1 cellular context compared by ENCODE assay signal in the genomic region with DNA sequence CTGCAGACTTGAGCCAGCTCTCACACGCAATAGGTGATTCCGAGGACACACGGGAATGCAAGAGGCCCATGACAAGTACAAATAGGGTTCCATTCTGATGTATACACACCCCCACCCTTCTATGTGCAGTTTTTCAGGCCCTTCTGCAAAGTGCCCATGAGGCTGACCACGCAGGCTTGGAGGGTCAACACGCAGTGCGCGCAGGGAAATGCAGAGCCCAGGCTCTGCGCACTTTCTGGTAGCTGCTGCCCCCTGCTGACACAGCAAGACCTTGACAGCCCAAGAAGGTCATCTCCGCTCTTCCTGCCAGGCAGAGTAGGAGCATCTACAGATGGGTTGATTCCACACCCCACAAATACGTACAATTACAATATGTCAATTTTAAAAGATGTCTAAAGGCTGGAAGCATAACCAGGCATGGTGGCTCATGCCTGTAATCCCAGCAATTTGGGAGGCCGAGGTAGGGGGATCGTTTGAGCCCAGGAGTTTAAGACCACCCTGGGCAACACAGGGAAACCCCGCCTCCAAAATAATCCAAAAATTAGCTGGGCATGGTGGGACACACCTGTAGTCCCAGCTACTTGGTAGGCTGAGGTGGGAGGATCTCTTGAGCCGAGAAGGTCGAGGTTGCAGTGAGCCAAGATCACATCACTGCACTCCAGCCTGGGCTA.
TF ChIP-seq lines count a peak whose summit lies in the region.

No MANE protein-coding gene starts in this region.

TF ChIP-seq in HepG2, 621 proteins besides CTCF, POLR2A, EP300 and RAD21 (continued from another document and continues in another):
- TF ChIP-seq, protein P1, sequence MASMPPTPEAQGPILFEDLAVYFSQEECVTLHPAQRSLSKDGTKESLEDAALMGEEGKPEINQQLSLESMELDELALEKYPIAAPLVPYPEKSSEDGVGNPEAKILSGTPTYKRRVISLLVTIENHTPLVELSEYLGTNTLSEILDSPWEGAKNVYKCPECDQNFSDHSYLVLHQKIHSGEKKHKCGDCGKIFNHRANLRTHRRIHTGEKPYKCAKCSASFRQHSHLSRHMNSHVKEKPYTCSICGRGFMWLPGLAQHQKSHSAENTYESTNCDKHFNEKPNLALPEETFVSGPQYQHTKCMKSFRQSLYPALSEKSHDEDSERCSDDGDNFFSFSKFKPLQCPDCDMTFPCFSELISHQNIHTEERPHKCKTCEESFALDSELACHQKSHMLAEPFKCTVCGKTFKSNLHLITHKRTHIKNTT (CRISPR knock-in tag; IDR thresholded peaks at IDR 0.05): no peak
- TF ChIP-seq, protein P2, sequence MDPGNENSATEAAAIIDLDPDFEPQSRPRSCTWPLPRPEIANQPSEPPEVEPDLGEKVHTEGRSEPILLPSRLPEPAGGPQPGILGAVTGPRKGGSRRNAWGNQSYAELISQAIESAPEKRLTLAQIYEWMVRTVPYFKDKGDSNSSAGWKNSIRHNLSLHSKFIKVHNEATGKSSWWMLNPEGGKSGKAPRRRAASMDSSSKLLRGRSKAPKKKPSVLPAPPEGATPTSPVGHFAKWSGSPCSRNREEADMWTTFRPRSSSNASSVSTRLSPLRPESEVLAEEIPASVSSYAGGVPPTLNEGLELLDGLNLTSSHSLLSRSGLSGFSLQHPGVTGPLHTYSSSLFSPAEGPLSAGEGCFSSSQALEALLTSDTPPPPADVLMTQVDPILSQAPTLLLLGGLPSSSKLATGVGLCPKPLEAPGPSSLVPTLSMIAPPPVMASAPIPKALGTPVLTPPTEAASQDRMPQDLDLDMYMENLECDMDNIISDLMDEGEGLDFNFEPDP (CRISPR knock-in tag; conservative IDR thresholded peaks at IDR 0.05): no peak
- TF ChIP-seq ZNF329 (CRISPR knock-in tag; IDR thresholded peaks at IDR 0.05; ENCODE audit: low read depth): no peak
- no peak for TF ChIP-seq NFKB2 (CRISPR knock-in tag; IDR thresholded peaks at IDR 0.05; ENCODE audit: borderline replicate concordance)
- TF ChIP-seq ZNF292 (CRISPR knock-in tag; IDR thresholded peaks at IDR 0.05; ENCODE audit: borderline replicate concordance, low read depth): no peak
- no peak for TF ChIP-seq ZNF788 (CRISPR knock-in tag; IDR thresholded peaks at IDR 0.05; ENCODE audit: borderline replicate concordance)
- TF ChIP-seq, protein P3, sequence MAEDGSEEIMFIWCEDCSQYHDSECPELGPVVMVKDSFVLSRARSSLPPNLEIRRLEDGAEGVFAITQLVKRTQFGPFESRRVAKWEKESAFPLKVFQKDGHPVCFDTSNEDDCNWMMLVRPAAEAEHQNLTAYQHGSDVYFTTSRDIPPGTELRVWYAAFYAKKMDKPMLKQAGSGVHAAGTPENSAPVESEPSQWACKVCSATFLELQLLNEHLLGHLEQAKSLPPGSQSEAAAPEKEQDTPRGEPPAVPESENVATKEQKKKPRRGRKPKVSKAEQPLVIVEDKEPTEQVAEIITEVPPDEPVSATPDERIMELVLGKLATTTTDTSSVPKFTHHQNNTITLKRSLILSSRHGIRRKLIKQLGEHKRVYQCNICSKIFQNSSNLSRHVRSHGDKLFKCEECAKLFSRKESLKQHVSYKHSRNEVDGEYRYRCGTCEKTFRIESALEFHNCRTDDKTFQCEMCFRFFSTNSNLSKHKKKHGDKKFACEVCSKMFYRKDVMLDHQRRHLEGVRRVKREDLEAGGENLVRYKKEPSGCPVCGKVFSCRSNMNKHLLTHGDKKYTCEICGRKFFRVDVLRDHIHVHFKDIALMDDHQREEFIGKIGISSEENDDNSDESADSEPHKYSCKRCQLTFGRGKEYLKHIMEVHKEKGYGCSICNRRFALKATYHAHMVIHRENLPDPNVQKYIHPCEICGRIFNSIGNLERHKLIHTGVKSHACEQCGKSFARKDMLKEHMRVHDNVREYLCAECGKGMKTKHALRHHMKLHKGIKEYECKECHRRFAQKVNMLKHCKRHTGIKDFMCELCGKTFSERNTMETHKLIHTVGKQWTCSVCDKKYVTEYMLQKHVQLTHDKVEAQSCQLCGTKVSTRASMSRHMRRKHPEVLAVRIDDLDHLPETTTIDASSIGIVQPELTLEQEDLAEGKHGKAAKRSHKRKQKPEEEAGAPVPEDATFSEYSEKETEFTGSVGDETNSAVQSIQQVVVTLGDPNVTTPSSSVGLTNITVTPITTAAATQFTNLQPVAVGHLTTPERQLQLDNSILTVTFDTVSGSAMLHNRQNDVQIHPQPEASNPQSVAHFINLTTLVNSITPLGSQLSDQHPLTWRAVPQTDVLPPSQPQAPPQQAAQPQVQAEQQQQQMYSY (CRISPR knock-in tag; IDR thresholded peaks at IDR 0.05): no peak
- no peak for TF ChIP-seq MXD4 (CRISPR knock-in tag; IDR thresholded peaks at IDR 0.05)
- TF ChIP-seq, protein P4, sequence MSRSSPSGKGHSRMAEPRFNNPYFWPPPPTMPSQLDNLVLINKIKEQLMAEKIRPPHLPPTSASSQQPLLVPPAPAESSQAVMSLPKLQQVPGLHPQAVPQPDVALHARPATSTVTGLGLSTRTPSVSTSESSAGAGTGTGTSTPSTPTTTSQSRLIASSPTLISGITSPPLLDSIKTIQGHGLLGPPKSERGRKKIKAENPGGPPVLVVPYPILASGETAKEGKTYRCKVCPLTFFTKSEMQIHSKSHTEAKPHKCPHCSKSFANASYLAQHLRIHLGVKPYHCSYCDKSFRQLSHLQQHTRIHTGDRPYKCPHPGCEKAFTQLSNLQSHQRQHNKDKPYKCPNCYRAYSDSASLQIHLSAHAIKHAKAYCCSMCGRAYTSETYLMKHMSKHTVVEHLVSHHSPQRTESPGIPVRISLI (CRISPR knock-in tag; IDR thresholded peaks at IDR 0.05; ENCODE audit: borderline replicate concordance): 0 out of 2 replicates have a peak, but pooled peaks have one; percentile 14
- TF ChIP-seq, protein P5, sequence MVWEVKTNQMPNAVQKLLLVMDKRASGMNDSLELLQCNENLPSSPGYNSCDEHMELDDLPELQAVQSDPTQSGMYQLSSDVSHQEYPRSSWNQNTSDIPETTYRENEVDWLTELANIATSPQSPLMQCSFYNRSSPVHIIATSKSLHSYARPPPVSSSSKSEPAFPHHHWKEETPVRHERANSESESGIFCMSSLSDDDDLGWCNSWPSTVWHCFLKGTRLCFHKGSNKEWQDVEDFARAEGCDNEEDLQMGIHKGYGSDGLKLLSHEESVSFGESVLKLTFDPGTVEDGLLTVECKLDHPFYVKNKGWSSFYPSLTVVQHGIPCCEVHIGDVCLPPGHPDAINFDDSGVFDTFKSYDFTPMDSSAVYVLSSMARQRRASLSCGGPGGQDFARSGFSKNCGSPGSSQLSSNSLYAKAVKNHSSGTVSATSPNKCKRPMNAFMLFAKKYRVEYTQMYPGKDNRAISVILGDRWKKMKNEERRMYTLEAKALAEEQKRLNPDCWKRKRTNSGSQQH (CRISPR knock-in tag; IDR thresholded peaks at IDR 0.05; ENCODE audit: low read depth): no peak
- no peak for TF ChIP-seq SMARCE1 (IDR thresholded peaks at IDR 0.05; ENCODE audit: borderline replicate concordance)
- TF ChIP-seq ZNF232 (CRISPR knock-in tag; IDR thresholded peaks at IDR 0.05; ENCODE audit: borderline replicate concordance): 0 out of 2 replicates have a peak, but pooled peaks have one; percentile 26
- TF ChIP-seq ZNF776 (CRISPR knock-in tag; IDR thresholded peaks at IDR 0.05): no peak
- TF ChIP-seq XRCC5 (optimal IDR thresholded peaks at IDR 0.05; ENCODE audit: low read length): peak; percentile 35
- no peak for TF ChIP-seq ZNF720 (CRISPR knock-in tag; IDR thresholded peaks at IDR 0.05)
- TF ChIP-seq ZNF672 (CRISPR knock-in tag; IDR thresholded peaks at IDR 0.05): no peak
- no peak for TF ChIP-seq SMYD3 (CRISPR knock-in tag; IDR thresholded peaks at IDR 0.05)
- TF ChIP-seq, protein P6, sequence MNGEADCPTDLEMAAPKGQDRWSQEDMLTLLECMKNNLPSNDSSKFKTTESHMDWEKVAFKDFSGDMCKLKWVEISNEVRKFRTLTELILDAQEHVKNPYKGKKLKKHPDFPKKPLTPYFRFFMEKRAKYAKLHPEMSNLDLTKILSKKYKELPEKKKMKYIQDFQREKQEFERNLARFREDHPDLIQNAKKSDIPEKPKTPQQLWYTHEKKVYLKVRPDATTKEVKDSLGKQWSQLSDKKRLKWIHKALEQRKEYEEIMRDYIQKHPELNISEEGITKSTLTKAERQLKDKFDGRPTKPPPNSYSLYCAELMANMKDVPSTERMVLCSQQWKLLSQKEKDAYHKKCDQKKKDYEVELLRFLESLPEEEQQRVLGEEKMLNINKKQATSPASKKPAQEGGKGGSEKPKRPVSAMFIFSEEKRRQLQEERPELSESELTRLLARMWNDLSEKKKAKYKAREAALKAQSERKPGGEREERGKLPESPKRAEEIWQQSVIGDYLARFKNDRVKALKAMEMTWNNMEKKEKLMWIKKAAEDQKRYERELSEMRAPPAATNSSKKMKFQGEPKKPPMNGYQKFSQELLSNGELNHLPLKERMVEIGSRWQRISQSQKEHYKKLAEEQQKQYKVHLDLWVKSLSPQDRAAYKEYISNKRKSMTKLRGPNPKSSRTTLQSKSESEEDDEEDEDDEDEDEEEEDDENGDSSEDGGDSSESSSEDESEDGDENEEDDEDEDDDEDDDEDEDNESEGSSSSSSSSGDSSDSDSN (CRISPR knock-in tag; IDR thresholded peaks at IDR 0.05): no peak
- no peak for TF ChIP-seq ZNF431 (CRISPR knock-in tag; IDR thresholded peaks at IDR 0.05; ENCODE audit: borderline replicate concordance, low read depth)
- 0 out of 2 replicates have a peak, but pooled peaks have one; percentile 42 for TF ChIP-seq ZNF256 (CRISPR knock-in tag; conservative IDR thresholded peaks at IDR 0.05)
- peak; percentile 56; the same call in 1 of the 2 replicates for TF ChIP-seq MAFF (IDR thresholded peaks at IDR 0.05; ENCODE audit: low read depth, low read length)
- TF ChIP-seq ZFP36 (IDR thresholded peaks at IDR 0.05; ENCODE audit: borderline replicate concordance, low read depth, low read length, partially characterized antibody): no peak
- TF ChIP-seq ARNTL (CRISPR knock-in tag; IDR thresholded peaks at IDR 0.05): no peak
- TF ChIP-seq SPEN (CRISPR knock-in tag; IDR thresholded peaks at IDR 0.05; ENCODE audit: low read depth): no peak
- TF ChIP-seq ATM (IDR thresholded peaks at IDR 0.05; ENCODE audit: borderline replicate concordance): no peak
- TF ChIP-seq, protein P7, sequence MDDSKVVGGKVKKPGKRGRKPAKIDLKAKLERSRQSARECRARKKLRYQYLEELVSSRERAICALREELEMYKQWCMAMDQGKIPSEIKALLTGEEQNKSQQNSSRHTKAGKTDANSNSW (CRISPR knock-in tag; IDR thresholded peaks at IDR 0.05; ENCODE audit: borderline replicate concordance): no peak
- no peak for TF ChIP-seq ZNF326 (CRISPR knock-in tag; IDR thresholded peaks at IDR 0.05; ENCODE audit: borderline replicate concordance)
- TF ChIP-seq, protein P8, sequence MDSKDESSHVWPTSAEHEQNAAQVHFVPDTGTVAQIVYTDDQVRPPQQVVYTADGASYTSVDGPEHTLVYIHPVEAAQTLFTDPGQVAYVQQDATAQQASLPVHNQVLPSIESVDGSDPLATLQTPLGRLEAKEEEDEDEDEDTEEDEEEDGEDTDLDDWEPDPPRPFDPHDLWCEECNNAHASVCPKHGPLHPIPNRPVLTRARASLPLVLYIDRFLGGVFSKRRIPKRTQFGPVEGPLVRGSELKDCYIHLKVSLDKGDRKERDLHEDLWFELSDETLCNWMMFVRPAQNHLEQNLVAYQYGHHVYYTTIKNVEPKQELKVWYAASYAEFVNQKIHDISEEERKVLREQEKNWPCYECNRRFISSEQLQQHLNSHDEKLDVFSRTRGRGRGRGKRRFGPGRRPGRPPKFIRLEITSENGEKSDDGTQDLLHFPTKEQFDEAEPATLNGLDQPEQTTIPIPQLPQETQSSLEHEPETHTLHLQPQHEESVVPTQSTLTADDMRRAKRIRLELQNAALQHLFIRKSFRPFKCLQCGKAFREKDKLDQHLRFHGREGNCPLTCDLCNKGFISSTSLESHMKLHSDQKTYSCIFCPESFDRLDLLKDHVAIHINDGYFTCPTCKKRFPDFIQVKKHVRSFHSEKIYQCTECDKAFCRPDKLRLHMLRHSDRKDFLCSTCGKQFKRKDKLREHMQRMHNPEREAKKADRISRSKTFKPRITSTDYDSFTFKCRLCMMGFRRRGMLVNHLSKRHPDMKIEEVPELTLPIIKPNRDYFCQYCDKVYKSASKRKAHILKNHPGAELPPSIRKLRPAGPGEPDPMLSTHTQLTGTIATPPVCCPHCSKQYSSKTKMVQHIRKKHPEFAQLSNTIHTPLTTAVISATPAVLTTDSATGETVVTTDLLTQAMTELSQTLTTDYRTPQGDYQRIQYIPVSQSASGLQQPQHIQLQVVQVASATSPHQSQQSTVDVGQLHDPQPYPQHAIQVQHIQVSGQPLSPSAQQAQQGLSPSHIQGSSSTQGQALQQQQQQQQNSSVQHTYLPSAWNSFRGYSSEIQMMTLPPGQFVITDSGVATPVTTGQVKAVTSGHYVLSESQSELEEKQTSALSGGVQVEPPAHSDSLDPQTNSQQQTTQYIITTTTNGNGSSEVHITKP (CRISPR knock-in tag; IDR thresholded peaks at IDR 0.05; ENCODE audit: low read depth): no peak
- 0 out of 2 replicates have a peak, but pooled peaks have one; percentile 46 for TF ChIP-seq ATF7-NPFF (CRISPR knock-in tag; IDR thresholded peaks at IDR 0.05; ENCODE audit: low read depth)
- TF ChIP-seq RCOR2 (CRISPR knock-in tag; IDR thresholded peaks at IDR 0.05): no peak
- no peak for TF ChIP-seq CENPX (CRISPR knock-in tag; IDR thresholded peaks at IDR 0.05)
